ENCODE assay signal across 12 cellular contexts in the genomic region with DNA sequence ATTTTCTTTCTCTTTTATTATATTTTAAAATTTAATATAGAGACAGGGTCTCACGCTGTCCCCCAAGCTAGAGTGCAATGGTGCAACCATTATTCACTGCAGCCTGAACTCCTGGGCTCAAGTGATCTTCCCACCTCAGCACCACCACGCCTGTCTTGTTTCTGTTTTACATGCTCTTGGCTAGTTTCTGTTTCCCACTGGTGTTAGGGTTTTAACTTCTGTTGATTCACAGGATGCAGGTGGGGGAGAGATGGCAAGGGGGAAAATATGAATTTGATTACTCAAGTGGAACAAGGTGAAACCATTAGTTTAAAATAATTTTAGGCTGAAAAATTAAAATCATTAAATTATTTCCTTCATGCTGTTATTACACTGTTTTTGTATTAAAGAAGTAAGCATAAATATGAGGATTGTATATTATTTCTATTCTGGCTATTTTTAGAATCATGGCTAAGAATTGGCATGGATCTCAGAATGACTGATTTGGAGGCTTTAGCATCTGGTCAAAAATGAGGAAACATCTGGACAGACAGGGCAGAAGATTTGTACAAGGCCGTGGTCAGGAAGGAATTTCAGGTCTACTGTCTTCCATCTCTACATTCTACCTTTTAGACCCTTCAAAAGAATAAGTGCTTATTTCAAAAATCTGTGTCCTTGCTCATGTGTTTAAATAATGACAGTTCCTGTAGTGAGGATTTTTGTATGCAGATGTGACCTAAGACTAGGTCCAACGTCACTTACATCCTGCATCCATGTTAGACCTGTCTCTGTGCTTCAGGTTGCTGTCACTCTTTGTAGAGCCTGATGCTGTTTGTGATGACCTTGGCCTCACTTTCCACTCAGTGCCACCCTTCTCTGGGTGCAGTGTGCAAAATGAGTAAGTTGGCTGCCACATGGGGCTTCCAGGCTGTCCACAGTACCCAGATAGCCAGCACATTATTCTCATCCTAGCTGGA. TPM values are rescaled to one million over a fixed set of nuclear protein-coding genes. Genes with fewer than 3 reads are reported as not detected.
DNase-seq lines count a peak whose midpoint lies in the region; ATAC-seq and TF ChIP-seq lines count a peak whose summit lies in the region.
"Had no signal": no experiment of that assay in that cellular context is flagged by ENCODE, and none has a peak within 500 bp of the region (broad histone marks: within the 10 kb centered on the region; RNA-seq: fewer than 3 reads in every experiment).

No MANE protein-coding gene starts in this region.

- H3K4me1 Mint-ChIP-seq in activated naive CD8-positive, alpha-beta T cell treated with anti-CD3 and anti-CD28 coated beads for 36 hours: peaks cover 11% of the 10 kb centered on the region
- H3K4me1 Mint-ChIP-seq: neural progenitor cell had no signal

- no peak overlapping the region for H3K4me3 Mint-ChIP-seq in activated naive CD8-positive, alpha-beta T cell treated with anti-CD3 and anti-CD28 coated beads for 36 hours
- H3K4me3 Mint-ChIP-seq: neural progenitor cell had no signal

- H3K27ac Mint-ChIP-seq in activated naive CD8-positive, alpha-beta T cell treated with anti-CD3 and anti-CD28 coated beads for 36 hours: no peak overlapping the region
- H3K27ac Mint-ChIP-seq: neural progenitor cell had no signal

- TF ChIP-seq CTCF in GM20000 (IDR thresholded peaks at IDR 0.05; ENCODE audit: extremely low read depth, missing control alignments): no peak

- peaks cover 2% of the 10 kb centered on the region for H3K36me3 Mint-ChIP-seq in activated naive CD8-positive, alpha-beta T cell treated with anti-CD3 and anti-CD28 coated beads for 36 hours
- H3K36me3 Mint-ChIP-seq: neural progenitor cell had no signal

- intact Hi-C loops in head of caudate nucleus (cut with DNase I): no loop called here

- peak; percentile 51 for DNase-seq in GM20000 (ENCODE audit: low spot score)
- peak; percentile 3 for DNase-seq in activated naive CD8-positive, alpha-beta T cell treated with anti-CD3 and anti-CD28 coated beads for 36 hours
- no peak for DNase-seq in A172 (ENCODE audit: low spot score)
- no peak for DNase-seq in head of caudate nucleus
- DNase-seq in HCEC 1CT: no peak
- no peak for DNase-seq in stimulated activated CD4-positive, alpha-beta T cell treated with anti-CD3 and anti-CD28 coated beads, Interleukin-4, amount 100 ng/mL, for 4 hours
- DNase-seq: activated T-cell treated with anti-CD3 and anti-CD28 coated beads for 4 hours, NCI-H187, upper lobe of right lung had no signal

- peaks cover 1% of the 10 kb centered on the region for H3K9me3 Mint-ChIP-seq in activated naive CD8-positive, alpha-beta T cell treated with anti-CD3 and anti-CD28 coated beads for 36 hours
- H3K9me3 Mint-ChIP-seq: neural progenitor cell had no signal

- ATAC-seq in GM18499 (IDR thresholded peaks at IDR 0.05; ENCODE audit: insufficient read depth, unreplicated experiment): peak; percentile 55
- peak; percentile 42 for ATAC-seq in HG03097 (IDR thresholded peaks at IDR 0.05; ENCODE audit: low FRiP score, unreplicated experiment)
- ATAC-seq: upper lobe of right lung had no signal

- no peaks in the 10 kb centered on the region for H3K27me3 Mint-ChIP-seq in activated naive CD8-positive, alpha-beta T cell treated with anti-CD3 and anti-CD28 coated beads for 36 hours

RNA-seq across cellular contexts. Expression of gene B3GNT2, which starts 54.9 kb away (rescaled TPM):
- 10 to 100 TPM; 67.3 to 68.7 TPM for total RNA-seq in activated naive CD8-positive, alpha-beta T cell treated with anti-CD3 and anti-CD28 coated beads for 36 hours
- 37.8 and 42.0 TPM in 2 replicates for total RNA-seq in A172 (2014; rRNA removed; shearing (Covaris generic))

Comparison
In these comparisons a context has a peak if more than half of its experiments do, and no peak if none do; other contexts are left out.
1. DNase-seq: peak in GM20000 (single experiment) and activated naive CD8-positive, alpha-beta T cell treated with anti-CD3 and anti-CD28 coated beads for 36 hours (single experiment); none in A172 (single experiment), head of caudate nucleus (0 of 42), HCEC 1CT (single experiment) and stimulated activated CD4-positive, alpha-beta T cell treated with anti-CD3 and anti-CD28 coated beads, Interleukin-4, amount 100 ng/mL, for 4 hours (0 of 2).